Comparison of ENCODE assay signal across 1 cellular context in the genomic region with DNA sequence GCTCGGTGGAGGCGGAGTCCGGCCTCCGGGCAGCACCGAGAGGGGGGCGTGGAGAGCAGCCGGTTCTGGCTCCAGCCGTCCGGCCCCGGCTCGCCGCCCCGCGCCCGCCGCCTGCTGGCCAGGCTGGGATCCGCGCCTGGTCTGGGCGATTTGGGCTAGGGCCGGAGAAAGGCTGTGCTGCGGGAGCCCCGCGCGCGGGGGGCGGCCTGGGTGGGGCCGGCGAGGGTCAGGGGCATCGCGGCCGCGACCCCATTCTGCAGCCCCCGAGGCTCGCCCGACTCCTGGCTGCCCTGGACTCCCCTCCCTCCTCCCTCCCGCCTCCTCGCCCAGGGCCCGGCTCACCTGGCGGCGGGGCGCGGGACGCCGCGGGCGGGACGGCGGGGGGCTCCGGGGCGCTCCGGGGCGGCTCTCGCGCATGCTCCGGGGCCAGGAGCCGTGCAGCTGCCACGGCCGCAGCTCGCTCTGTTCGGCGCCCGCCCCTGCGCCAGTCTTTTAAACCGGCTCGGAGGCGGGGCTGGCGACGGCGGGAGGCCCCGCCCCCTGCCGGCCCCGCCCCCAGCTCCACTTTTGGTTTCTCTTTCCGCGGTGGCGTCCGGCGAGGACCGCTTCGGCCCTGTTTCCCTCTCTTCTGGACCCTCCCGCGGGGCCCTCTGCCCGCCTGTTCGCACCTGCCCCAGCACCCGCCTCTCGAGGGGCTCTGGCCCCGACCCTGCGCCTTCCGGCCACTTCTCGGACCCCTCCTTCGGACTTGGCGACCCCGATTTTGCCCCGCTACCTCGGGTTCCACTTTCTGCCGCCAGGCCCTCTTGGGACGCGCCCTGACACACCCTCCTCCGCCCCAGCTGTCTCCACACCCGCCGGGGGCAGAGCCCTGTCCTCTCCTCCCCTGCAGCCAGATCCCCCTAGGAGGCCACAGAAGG.
TF ChIP-seq lines count a peak whose summit lies in the region.

A gene with protein sequence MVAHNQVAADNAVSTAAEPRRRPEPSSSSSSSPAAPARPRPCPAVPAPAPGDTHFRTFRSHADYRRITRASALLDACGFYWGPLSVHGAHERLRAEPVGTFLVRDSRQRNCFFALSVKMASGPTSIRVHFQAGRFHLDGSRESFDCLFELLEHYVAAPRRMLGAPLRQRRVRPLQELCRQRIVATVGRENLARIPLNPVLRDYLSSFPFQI (minus strand): TSS at position 468 of the 920 bp plus-strand sequence. CDS start 726 bp downstream, outside the sequence.

TF ChIP-seq in HepG2, 621 proteins besides CTCF, POLR2A, EP300 and RAD21 (continued from another document):
- TF ChIP-seq, protein P1, sequence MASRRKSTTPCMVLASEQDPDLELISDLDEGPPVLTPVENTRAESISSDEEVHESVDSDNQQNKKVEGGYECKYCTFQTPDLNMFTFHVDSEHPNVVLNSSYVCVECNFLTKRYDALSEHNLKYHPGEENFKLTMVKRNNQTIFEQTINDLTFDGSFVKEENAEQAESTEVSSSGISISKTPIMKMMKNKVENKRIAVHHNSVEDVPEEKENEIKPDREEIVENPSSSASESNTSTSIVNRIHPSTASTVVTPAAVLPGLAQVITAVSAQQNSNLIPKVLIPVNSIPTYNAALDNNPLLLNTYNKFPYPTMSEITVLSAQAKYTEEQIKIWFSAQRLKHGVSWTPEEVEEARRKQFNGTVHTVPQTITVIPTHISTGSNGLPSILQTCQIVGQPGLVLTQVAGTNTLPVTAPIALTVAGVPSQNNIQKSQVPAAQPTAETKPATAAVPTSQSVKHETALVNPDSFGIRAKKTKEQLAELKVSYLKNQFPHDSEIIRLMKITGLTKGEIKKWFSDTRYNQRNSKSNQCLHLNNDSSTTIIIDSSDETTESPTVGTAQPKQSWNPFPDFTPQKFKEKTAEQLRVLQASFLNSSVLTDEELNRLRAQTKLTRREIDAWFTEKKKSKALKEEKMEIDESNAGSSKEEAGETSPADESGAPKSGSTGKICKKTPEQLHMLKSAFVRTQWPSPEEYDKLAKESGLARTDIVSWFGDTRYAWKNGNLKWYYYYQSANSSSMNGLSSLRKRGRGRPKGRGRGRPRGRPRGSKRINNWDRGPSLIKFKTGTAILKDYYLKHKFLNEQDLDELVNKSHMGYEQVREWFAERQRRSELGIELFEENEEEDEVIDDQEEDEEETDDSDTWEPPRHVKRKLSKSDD (CRISPR knock-in tag; IDR thresholded peaks at IDR 0.05; ENCODE audit: low read depth) = 0 out of 2 replicates have a peak, but pooled peaks have one; percentile 21
- TF ChIP-seq, protein P2, sequence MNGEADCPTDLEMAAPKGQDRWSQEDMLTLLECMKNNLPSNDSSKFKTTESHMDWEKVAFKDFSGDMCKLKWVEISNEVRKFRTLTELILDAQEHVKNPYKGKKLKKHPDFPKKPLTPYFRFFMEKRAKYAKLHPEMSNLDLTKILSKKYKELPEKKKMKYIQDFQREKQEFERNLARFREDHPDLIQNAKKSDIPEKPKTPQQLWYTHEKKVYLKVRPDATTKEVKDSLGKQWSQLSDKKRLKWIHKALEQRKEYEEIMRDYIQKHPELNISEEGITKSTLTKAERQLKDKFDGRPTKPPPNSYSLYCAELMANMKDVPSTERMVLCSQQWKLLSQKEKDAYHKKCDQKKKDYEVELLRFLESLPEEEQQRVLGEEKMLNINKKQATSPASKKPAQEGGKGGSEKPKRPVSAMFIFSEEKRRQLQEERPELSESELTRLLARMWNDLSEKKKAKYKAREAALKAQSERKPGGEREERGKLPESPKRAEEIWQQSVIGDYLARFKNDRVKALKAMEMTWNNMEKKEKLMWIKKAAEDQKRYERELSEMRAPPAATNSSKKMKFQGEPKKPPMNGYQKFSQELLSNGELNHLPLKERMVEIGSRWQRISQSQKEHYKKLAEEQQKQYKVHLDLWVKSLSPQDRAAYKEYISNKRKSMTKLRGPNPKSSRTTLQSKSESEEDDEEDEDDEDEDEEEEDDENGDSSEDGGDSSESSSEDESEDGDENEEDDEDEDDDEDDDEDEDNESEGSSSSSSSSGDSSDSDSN (CRISPR knock-in tag; IDR thresholded peaks at IDR 0.05) = peak; percentile 73
- TF ChIP-seq NFYB (CRISPR knock-in tag; IDR thresholded peaks at IDR 0.05) (peak; percentile 11; the same call in 1 of the 2 replicates), ZNF484 (CRISPR knock-in tag; IDR thresholded peaks at IDR 0.05; ENCODE audit: borderline replicate concordance, low read depth) (0 out of 2 replicates have a peak, but pooled peaks have one; percentile 26), CEBPB (IDR thresholded peaks at IDR 0.05; ENCODE audit: borderline replicate concordance, low read depth, low read length) (no peak), KDM3A (CRISPR knock-in tag; IDR thresholded peaks at IDR 0.05; ENCODE audit: low read depth) (peak; percentile 60; the same call in 1 of the 2 replicates), ATM (IDR thresholded peaks at IDR 0.05; ENCODE audit: borderline replicate concordance) (no peak), SUZ12 (IDR thresholded peaks at IDR 0.05; ENCODE audit: low read depth, low read length) (no peak)
